ENCODE assay signal across 24 cellular contexts in the genomic region with DNA sequence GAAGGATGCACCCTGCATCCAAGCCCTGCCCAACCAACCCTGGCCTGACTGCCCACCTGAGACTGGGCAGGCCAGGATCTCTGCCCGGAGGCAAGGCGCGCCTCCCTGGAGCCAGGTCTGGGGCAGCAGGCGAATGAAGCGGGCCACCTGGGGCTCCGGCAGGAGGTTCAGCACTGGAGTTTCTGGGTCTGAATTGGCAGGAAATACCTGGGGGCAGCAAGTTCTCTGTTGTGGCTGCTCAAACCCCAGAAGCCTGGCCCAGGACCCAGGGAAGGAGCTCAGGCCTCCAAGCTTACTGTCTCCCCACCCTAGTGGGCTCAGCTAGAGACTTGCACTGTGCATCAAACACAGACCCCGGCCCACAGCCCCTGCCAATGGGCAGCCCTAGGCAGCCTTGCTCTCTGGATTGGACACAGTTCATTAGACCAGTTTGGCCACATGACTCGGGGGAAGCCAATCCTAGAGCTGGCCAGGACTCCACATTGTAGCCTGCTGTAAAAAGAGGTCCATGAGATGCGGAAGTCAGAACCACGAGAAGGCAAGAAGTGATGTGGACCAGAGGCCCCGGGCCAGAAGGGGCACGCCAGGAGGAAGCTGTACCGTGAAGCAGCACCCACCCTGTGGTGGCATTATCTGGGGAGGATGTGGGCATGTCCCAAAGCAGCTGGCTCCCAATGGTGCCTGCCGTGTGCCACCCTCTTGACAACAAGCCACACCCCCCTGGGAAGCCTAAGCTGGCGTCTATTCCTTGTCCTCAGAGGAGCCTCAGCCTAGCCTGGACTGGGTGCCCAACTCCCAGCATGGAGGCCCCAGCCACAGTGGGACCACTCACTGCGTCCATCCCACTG. TPM values are rescaled to one million over a fixed set of nuclear protein-coding genes. Genes with fewer than 3 reads are reported as not detected.
"Had no signal": no experiment of that assay in that cellular context is flagged by ENCODE, and none has a peak within 500 bp of the region (broad histone marks: within the 10 kb centered on the region; RNA-seq: fewer than 3 reads in every experiment).

No MANE protein-coding gene starts in this region.

- H3K27ac ChIP-seq: adrenal gland, ascending aorta, esophagus muscularis mucosa, gastrocnemius medialis, left ventricle myocardium inferior, sigmoid colon, testis, upper lobe of left lung had no signal

- H3K9me3 Mint-ChIP-seq: natural killer cell had no signal

- H3K4me3 ChIP-seq: adrenal gland, ascending aorta, esophagus muscularis mucosa, gastrocnemius medialis, left ventricle myocardium inferior, sigmoid colon, smooth muscle cell, testis, upper lobe of left lung had no signal

- H3K27me3 ChIP-seq: testis had no signal

- H3K4me3 Mint-ChIP-seq: activated naive CD8-positive, alpha-beta T cell; natural killer cell had no signal

- H3K4me2 ChIP-seq: smooth muscle cell had no signal

- H3K27ac Mint-ChIP-seq: activated naive CD8-positive, alpha-beta T cell; natural killer cell had no signal

- H3K36me3 ChIP-seq: adrenal gland, ascending aorta, esophagus muscularis mucosa, gastrocnemius medialis, left ventricle myocardium inferior, sigmoid colon, upper lobe of left lung had no signal

- DNase-seq: activated gamma-delta T cell treated with Interleukin-2 at 50 U/mL for 16 hours; activated T-cell treated with anti-CD3 and anti-CD28 coated beads, Interleukin-2, amount 50 U/mL, for 1 hour; adrenal gland; central memory CD4-positive, alpha-beta T cell; gastrocnemius medialis; hippocampal formation; left ventricle myocardium inferior; mammary epithelial cell; midbrain; natural killer cell; nucleus accumbens; sigmoid colon; stimulated activated CD4-positive, alpha-beta T cell treated with anti-CD3 and anti-CD28 coated beads, Interleukin-15, amount 100 ng/mL, for 24 hours; stimulated activated CD8-positive, alpha-beta memory T cell treated with anti-CD3 and anti-CD28 coated beads, Interleukin-4, amount 100 ng/mL, for 48 hours; stimulated activated naive CD4-positive, alpha-beta T cell; T-helper 9 cell; testis had no signal

- ATAC-seq: gastrocnemius medialis, natural killer cell had no signal

- H3K36me3 Mint-ChIP-seq: natural killer cell had no signal

- H3K4me1 ChIP-seq: ascending aorta had no signal

- H3K9me3 ChIP-seq: adrenal gland, ascending aorta, esophagus muscularis mucosa, left ventricle myocardium inferior, sigmoid colon, testis, upper lobe of left lung had no signal

RNA-seq across cellular contexts. Expression of a gene that starts 3.1 kb away (rescaled TPM):
- total RNA-seq: ascending aorta had no signal
- polyA plus RNA-seq: mammary epithelial cell had no signal

RNA-seq across cellular contexts. Expression of a gene that starts 17.4 kb away (rescaled TPM):
- total RNA-seq: adrenal gland; ascending aorta; esophagus muscularis mucosa; gastrocnemius medialis; left ventricle myocardium inferior; mammary epithelial cell; natural killer cell; renal cortical epithelial cell; sigmoid colon; smooth muscle cell; T-helper 1 cell treated with Interleukin-12 subunit alpha and Interleukin-12 subunit beta and Interleukin-4 antibody, amounts not matched to agents 30 ng/mL and 1 ng/mL, for 36 hours; upper lobe of left lung had no signal
- polyA plus RNA-seq: mammary epithelial cell, smooth muscle cell had no signal

RNA-seq across cellular contexts. Expression of a gene that starts 18.8 kb away (rescaled TPM):
- total RNA-seq: adrenal gland; ascending aorta; esophagus muscularis mucosa; gastrocnemius medialis; left ventricle myocardium inferior; mammary epithelial cell; natural killer cell; renal cortical epithelial cell; smooth muscle cell; T-helper 1 cell treated with Interleukin-12 subunit alpha and Interleukin-12 subunit beta and Interleukin-4 antibody, amounts not matched to agents 30 ng/mL and 1 ng/mL, for 36 hours; upper lobe of left lung had no signal
- polyA plus RNA-seq: mammary epithelial cell, sigmoid colon, smooth muscle cell had no signal
